19 cellular contexts compared by ENCODE assay signal in genomic region chr3:17135696-17136095, GRCh38.
"Had no signal": no experiment of that assay in that cellular context is flagged by ENCODE, and none has a peak within 500 bp of the region (broad histone marks: within the 10 kb centered on the region; RNA-seq: fewer than 3 reads in every experiment).

No MANE protein-coding gene starts in this region.

- H3K27me3 Mint-ChIP-seq: activated naive CD4-positive, alpha-beta T cell treated with anti-CD3 and anti-CD28 coated beads, Interleukin-2, amount 50 U/mL, for 24 hours; central memory CD8-positive, alpha-beta T cell; stimulated activated naive CD8-positive, alpha-beta T cell treated with anti-CD3 and anti-CD28 coated beads, Interleukin-15, amount 100 ng/mL, for 72 hours had no signal

- H3K9me3 ChIP-seq: body of pancreas, lower lobe of right lung, prostate gland, upper lobe of right lung had no signal

- H3K4me3 Mint-ChIP-seq: activated B cell treated with CpG ODN at 0.5 μM for 24 hours; activated CD4-positive, alpha-beta T cell treated with anti-CD3 and anti-CD28 coated beads, Interleukin-2, amount 10 ng/mL, durations not matched to agents 24 days and 14 days; activated CD8-positive, alpha-beta T cell treated with anti-CD3 and anti-CD28 coated beads, Interleukin-2, amount 10 ng/mL, durations not matched to agents 7 days and 5 days; activated naive CD4-positive, alpha-beta T cell treated with anti-CD3 and anti-CD28 coated beads, Interleukin-2, amount 50 U/mL, for 24 hours; central memory CD8-positive, alpha-beta T cell; stimulated activated naive CD8-positive, alpha-beta T cell treated with anti-CD3 and anti-CD28 coated beads, Interleukin-15, amount 100 ng/mL, for 72 hours had no signal

- H3K27me3 ChIP-seq: body of pancreas, foreskin keratinocyte, spleen, upper lobe of right lung had no signal

- H3K36me3 Mint-ChIP-seq: activated naive CD4-positive, alpha-beta T cell treated with anti-CD3 and anti-CD28 coated beads, Interleukin-2, amount 50 U/mL, for 24 hours had no signal

- H3K4me3 ChIP-seq: body of pancreas, lower lobe of right lung, prostate gland, spleen, upper lobe of right lung had no signal

- DNase-seq: activated B cell treated with CpG ODN at 0.5 μM for 24 hours; activated CD4-positive, alpha-beta T cell treated with anti-CD3 and anti-CD28 coated beads, Interleukin-2, amount 10 ng/mL, durations not matched to agents 24 days and 14 days; activated CD8-positive, alpha-beta T cell treated with anti-CD3 and anti-CD28 coated beads, Interleukin-2, amount 10 ng/mL, durations not matched to agents 7 days and 5 days; activated T-cell treated with anti-CD3 and anti-CD28 coated beads for 4 hours; amniotic stem cell; cortex of kidney; effector CD8-positive, alpha-beta T cell; foreskin keratinocyte; glutamatergic neuron; kidney glomerular epithelial cell; lower lobe of right lung; spleen; stimulated activated naive CD8-positive, alpha-beta T cell treated with anti-CD3 and anti-CD28 coated beads, Interleukin-15, amount 100 ng/mL, for 72 hours; SW 1271; upper lobe of right lung had no signal

- H3K27ac ChIP-seq: body of pancreas, foreskin keratinocyte, lower lobe of right lung, prostate gland, upper lobe of right lung had no signal

- ATAC-seq: activated CD8-positive, alpha-beta T cell treated with anti-CD3 and anti-CD28 coated beads, Interleukin-2, amount 10 ng/mL, durations not matched to agents 7 days and 5 days; foreskin keratinocyte; stimulated activated naive CD8-positive, alpha-beta T cell treated with anti-CD3 and anti-CD28 coated beads, Interleukin-15, amount 100 ng/mL, for 72 hours had no signal

- H3K36me3 ChIP-seq: lower lobe of right lung, prostate gland, spleen, upper lobe of right lung had no signal

- H3K4me1 ChIP-seq: body of pancreas, foreskin keratinocyte, lower lobe of right lung, prostate gland, spleen, upper lobe of right lung had no signal

- H3K4me1 Mint-ChIP-seq: activated naive CD4-positive, alpha-beta T cell treated with anti-CD3 and anti-CD28 coated beads, Interleukin-2, amount 50 U/mL, for 24 hours; stimulated activated naive CD8-positive, alpha-beta T cell treated with anti-CD3 and anti-CD28 coated beads, Interleukin-15, amount 100 ng/mL, for 72 hours had no signal

- H3K9me3 Mint-ChIP-seq: activated naive CD4-positive, alpha-beta T cell treated with anti-CD3 and anti-CD28 coated beads, Interleukin-2, amount 50 U/mL, for 24 hours; central memory CD8-positive, alpha-beta T cell had no signal

- H3K27ac Mint-ChIP-seq: activated B cell treated with CpG ODN at 0.5 μM for 24 hours; activated CD4-positive, alpha-beta T cell treated with anti-CD3 and anti-CD28 coated beads, Interleukin-2, amount 10 ng/mL, durations not matched to agents 24 days and 14 days; activated CD8-positive, alpha-beta T cell treated with anti-CD3 and anti-CD28 coated beads, Interleukin-2, amount 10 ng/mL, durations not matched to agents 7 days and 5 days; activated naive CD4-positive, alpha-beta T cell treated with anti-CD3 and anti-CD28 coated beads, Interleukin-2, amount 50 U/mL, for 24 hours had no signal
